In genomic region chr17:40341808-40342574, GRCh38 we compare ENCODE assay signal across 8 cellular contexts. TPM values are rescaled to one million over a fixed set of nuclear protein-coding genes. Genes with fewer than 3 reads are reported as not detected.
DNase-seq lines count a peak whose midpoint lies in the region; ATAC-seq lines count a peak whose summit lies in the region.

No MANE protein-coding gene starts in this region.

- ATAC-seq in left ventricle myocardium superior (peak; percentile 70), HG02588 (IDR thresholded peaks at IDR 0.05; ENCODE audit: unreplicated experiment) (no peak)

- H2BK120ac ChIP-seq in trophoblast cell (ENCODE audit: insufficient read depth, low read length, poor library complexity): no peak overlapping the region

- H3K79me2 ChIP-seq in trophoblast cell (ENCODE audit: control insufficient read depth, insufficient read depth, low read length, poor library complexity): peaks cover 10% of the 10 kb centered on the region

- DNase-seq in EH (ENCODE audit: low read depth): peak; percentile 72
- peak; percentile 35 for DNase-seq in NCI-H2029 (lab: John Stamatoyannopoulos, UW)
- DNase-seq in amygdala (lab: John Stamatoyannopoulos, UW): peak in 43 of 56 donors; percentile 12 to 85 (median 46)
- DNase-seq in left ventricle myocardium superior: peak; percentile 88
- peak; percentile 45 to 69 for DNase-seq in trophoblast cell
- DNase-seq in T1000 (lab: John Stamatoyannopoulos, UW): no peak
- no peak for DNase-seq in stimulated activated CD4-positive, alpha-beta T cell treated with anti-CD3 and anti-CD28 coated beads, Interleukin-2, amount 100 ng/mL, for 24 hours

- H4K91ac ChIP-seq in trophoblast cell (ENCODE audit: low read depth, low read length): peak overlapping the region; percentile 78

- H4K8ac ChIP-seq in trophoblast cell (ENCODE audit: low read depth, low read length): peak overlapping the region; percentile 43

- H2AFZ ChIP-seq in trophoblast cell (ENCODE audit: insufficient read depth, low read length, poor library complexity): peak overlapping the region; percentile 23

- H3K9me3 ChIP-seq in trophoblast cell (ENCODE audit: insufficient read depth, low read depth, low read length): no peaks in the 10 kb centered on the region

- H3K14ac ChIP-seq in trophoblast cell (ENCODE audit: low read length): peak overlapping the region; percentile 60

- peak overlapping the region; percentile 51 for H3K27ac ChIP-seq in trophoblast cell (ENCODE audit: low read depth, low read length)

- H2BK12ac ChIP-seq in trophoblast cell (ENCODE audit: low read length): peak overlapping the region; percentile 50

- no peak overlapping the region for H3K23ac ChIP-seq in trophoblast cell (ENCODE audit: low read length)

- no CpG with 5 or more reads among the region's 63 CpGs for WGBS in trophoblast cell (ENCODE audit: extremely low coverage, insufficient coverage, insufficient read length)

- peak overlapping the region; percentile 63 for H3K18ac ChIP-seq in trophoblast cell (ENCODE audit: low read length)

- H3K9ac ChIP-seq in trophoblast cell (ENCODE audit: low read length): peak overlapping the region; percentile 68

- peak overlapping the region; percentile 83 for H3K4me3 ChIP-seq in trophoblast cell (ENCODE audit: low read depth, low read length)

- H3K79me1 ChIP-seq in trophoblast cell (ENCODE audit: low read length): peaks cover 30% of the 10 kb centered on the region

- intact Hi-C loops in left ventricle myocardium superior (cut with micrococcal nuclease): no loop called here

- H3K4ac ChIP-seq in trophoblast cell (ENCODE audit: low read depth, low read length): peak overlapping the region; percentile 71

- no peaks in the 10 kb centered on the region for H3K36me3 ChIP-seq in trophoblast cell (ENCODE audit: control insufficient read depth in 1 of 2, insufficient read depth in 2 of 2, low read length in 2 of 2)

- H2BK5ac ChIP-seq in trophoblast cell (ENCODE audit: low read depth, low read length, poor library complexity): peak overlapping the region; percentile 44

- H3K4me2 ChIP-seq in trophoblast cell (ENCODE audit: low read length): peak overlapping the region; percentile 89

- H3K27me3 ChIP-seq in trophoblast cell (ENCODE audit: insufficient read depth, low read length): no peaks in the 10 kb centered on the region

- peak overlapping the region; percentile 51 for H2AK5ac ChIP-seq in trophoblast cell (ENCODE audit: low read length)

- H4K12ac ChIP-seq in trophoblast cell (ENCODE audit: low read depth, low read length): peak overlapping the region; percentile 54

- H3K4me1 ChIP-seq in trophoblast cell (ENCODE audit: control insufficient read depth in 1 of 2, insufficient read depth in 2 of 2, low read length in 2 of 2): peaks cover 32 to 38% of the 10 kb centered on the region in 2 experiments

RNA-seq across cellular contexts. Expression of gene GJD3, which starts 22.5 kb away (rescaled TPM):
- total RNA-seq in left ventricle myocardium superior: 1.2 TPM
- 1.4 and 2.0 TPM in 2 replicates for polyA plus RNA-seq in trophoblast cell (2013)

RNA-seq across cellular contexts. Expression of gene RARA, which starts 33.0 kb away (rescaled TPM):
- 18.6 TPM for total RNA-seq in left ventricle myocardium superior
- polyA plus RNA-seq in trophoblast cell (2013): 15.0 and 15.5 TPM in 2 replicates

RNA-seq across cellular contexts. Expression of gene CDC6, which starts 54.3 kb away (rescaled TPM):
- 0.99 TPM for total RNA-seq in left ventricle myocardium superior
- polyA plus RNA-seq in trophoblast cell (2013): 90.5 and 96.3 TPM in 2 replicates

Comparison
In these comparisons a context has a peak if more than half of its experiments do, and no peak if none do; other contexts are left out.
1. DNase-seq: peak in EH (single experiment), NCI-H2029 (single experiment), amygdala (43 of 56), left ventricle myocardium superior (single experiment) and trophoblast cell (2 of 2); none in T1000 (single experiment) and stimulated activated CD4-positive, alpha-beta T cell treated with anti-CD3 and anti-CD28 coated beads, Interleukin-2, amount 100 ng/mL, for 24 hours (0 of 2).